ENCODE assay signal across 1 cellular context in the genomic region with DNA sequence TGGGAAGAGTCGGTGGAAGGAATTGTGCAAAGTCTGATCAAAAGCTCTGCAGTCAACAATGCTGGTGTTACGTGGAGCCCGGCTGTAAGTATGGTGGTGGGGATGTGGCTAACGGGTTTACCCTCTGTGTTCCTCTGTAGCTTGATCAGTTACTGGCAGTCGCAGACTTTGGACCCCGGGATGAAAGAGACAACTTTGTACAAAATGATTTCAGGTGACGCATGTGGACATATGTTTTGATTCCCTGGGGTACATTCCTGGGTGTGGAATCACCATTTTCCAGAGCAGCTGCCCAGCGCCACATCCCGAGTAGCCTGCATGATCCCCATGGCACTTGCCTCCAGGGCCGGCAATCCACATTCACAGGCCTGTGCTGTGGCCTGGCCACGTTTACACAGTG.
TF ChIP-seq lines count a peak whose summit lies in the region.

No MANE protein-coding gene starts in this region.

TF ChIP-seq in HepG2, 621 proteins besides CTCF, POLR2A, EP300 and RAD21:
- TF ChIP-seq ZFX (CRISPR knock-in tag; IDR thresholded peaks at IDR 0.05; ENCODE audit: low read depth) (0 out of 2 replicates have a peak, but pooled peaks have one; percentile 14), ZNF879 (CRISPR knock-in tag; IDR thresholded peaks at IDR 0.05) (no peak), HNF4A (CRISPR knock-in tag; IDR thresholded peaks at IDR 0.05) (peak; percentile 56), PAX8 (CRISPR knock-in tag; IDR thresholded peaks at IDR 0.05; ENCODE audit: borderline replicate concordance) (no peak)
- TF ChIP-seq, protein P1, sequence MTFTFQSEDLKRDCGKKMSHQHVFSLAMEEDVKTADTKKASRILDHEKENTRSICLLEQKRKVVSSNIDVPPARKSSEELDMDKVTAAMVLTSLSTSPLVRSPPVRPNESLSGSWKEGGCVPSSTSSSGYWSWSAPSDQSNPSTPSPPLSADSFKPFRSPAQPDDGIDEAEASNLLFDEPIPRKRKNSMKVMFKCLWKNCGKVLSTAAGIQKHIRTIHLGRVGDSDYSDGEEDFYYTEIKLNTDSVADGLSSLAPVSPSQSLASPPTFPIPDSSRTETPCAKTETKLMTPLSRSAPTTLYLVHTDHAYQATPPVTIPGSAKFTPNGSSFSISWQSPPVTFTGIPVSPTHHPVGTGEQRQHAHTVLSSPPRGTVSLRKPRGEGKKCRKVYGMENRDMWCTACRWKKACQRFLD (CRISPR knock-in tag; IDR thresholded peaks at IDR 0.05; ENCODE audit: borderline replicate concordance), result no peak
- TF ChIP-seq, protein P2, sequence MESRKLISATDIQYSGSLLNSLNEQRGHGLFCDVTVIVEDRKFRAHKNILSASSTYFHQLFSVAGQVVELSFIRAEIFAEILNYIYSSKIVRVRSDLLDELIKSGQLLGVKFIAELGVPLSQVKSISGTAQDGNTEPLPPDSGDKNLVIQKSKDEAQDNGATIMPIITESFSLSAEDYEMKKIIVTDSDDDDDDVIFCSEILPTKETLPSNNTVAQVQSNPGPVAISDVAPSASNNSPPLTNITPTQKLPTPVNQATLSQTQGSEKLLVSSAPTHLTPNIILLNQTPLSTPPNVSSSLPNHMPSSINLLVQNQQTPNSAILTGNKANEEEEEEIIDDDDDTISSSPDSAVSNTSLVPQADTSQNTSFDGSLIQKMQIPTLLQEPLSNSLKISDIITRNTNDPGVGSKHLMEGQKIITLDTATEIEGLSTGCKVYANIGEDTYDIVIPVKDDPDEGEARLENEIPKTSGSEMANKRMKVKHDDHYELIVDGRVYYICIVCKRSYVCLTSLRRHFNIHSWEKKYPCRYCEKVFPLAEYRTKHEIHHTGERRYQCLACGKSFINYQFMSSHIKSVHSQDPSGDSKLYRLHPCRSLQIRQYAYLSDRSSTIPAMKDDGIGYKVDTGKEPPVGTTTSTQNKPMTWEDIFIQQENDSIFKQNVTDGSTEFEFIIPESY (CRISPR knock-in tag; IDR thresholded peaks at IDR 0.05), result peak; percentile 32; the same call in 1 of the 2 replicates
- TF ChIP-seq, protein P3, sequence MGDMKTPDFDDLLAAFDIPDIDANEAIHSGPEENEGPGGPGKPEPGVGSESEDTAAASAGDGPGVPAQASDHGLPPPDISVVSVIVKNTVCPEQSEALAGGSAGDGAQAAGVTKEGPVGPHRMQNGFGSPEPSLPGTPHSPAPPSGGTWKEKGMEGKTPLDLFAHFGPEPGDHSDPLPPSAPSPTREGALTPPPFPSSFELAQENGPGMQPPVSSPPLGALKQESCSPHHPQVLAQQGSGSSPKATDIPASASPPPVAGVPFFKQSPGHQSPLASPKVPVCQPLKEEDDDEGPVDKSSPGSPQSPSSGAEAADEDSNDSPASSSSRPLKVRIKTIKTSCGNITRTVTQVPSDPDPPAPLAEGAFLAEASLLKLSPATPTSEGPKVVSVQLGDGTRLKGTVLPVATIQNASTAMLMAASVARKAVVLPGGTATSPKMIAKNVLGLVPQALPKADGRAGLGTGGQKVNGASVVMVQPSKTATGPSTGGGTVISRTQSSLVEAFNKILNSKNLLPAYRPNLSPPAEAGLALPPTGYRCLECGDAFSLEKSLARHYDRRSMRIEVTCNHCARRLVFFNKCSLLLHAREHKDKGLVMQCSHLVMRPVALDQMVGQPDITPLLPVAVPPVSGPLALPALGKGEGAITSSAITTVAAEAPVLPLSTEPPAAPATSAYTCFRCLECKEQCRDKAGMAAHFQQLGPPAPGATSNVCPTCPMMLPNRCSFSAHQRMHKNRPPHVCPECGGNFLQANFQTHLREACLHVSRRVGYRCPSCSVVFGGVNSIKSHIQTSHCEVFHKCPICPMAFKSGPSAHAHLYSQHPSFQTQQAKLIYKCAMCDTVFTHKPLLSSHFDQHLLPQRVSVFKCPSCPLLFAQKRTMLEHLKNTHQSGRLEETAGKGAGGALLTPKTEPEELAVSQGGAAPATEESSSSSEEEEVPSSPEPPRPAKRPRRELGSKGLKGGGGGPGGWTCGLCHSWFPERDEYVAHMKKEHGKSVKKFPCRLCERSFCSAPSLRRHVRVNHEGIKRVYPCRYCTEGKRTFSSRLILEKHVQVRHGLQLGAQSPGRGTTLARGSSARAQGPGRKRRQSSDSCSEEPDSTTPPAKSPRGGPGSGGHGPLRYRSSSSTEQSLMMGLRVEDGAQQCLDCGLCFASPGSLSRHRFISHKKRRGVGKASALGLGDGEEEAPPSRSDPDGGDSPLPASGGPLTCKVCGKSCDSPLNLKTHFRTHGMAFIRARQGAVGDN (CRISPR knock-in tag; IDR thresholded peaks at IDR 0.05), result peak; percentile 24
- TF ChIP-seq, protein P4, sequence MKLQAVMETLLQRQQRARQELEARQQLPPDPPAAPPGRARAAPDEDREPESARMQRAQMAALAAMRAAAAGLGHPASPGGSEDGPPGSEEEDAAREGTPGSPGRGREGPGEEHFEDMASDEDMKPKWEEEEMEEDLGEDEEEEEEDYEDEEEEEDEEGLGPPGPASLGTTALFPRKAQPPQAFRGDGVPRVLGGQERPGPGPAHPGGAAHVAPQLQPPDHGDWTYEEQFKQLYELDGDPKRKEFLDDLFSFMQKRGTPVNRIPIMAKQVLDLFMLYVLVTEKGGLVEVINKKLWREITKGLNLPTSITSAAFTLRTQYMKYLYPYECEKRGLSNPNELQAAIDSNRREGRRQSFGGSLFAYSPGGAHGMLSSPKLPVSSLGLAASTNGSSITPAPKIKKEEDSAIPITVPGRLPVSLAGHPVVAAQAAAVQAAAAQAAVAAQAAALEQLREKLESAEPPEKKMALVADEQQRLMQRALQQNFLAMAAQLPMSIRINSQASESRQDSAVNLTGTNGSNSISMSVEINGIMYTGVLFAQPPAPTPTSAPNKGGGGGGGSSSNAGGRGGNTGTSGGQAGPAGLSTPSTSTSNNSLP (IDR thresholded peaks at IDR 0.05; ENCODE audit: low read depth, low read length), result peak; percentile 62; the same call in 1 of the 2 replicates
